ENCODE assay signal across 17 cellular contexts in the genomic region with DNA sequence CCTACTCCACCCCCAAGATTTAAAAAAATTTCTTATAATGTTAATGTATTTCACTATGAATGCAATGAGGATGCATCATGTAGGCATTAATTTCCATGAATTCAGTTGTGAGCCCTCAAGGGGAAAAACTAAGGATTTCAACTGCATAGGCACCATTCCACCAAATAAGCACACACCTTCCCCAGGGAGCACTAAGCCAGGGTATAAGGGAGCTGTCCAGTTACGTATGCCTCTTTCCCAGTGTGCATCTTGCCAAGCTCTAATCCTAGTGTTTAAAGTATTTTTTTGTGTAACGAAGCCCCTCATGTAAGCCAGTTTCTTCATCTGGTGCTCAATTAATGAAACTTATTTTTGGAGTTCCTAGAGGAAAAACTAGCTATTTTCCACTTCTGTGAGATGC. TPM values are rescaled to one million over a fixed set of nuclear protein-coding genes. Genes with fewer than 3 reads are reported as not detected.
"Had no signal": no experiment of that assay in that cellular context is flagged by ENCODE, and none has a peak within 500 bp of the region (broad histone marks: within the 10 kb centered on the region; RNA-seq: fewer than 3 reads in every experiment).

No MANE protein-coding gene starts in this region.

- ATAC-seq: activated CD8-positive, alpha-beta T cell treated with anti-CD3 and anti-CD28 coated beads for 36 hours; gastrocnemius medialis; heart right ventricle; left colon; naive thymus-derived CD4-positive, alpha-beta T cell had no signal

- H3K36me3 ChIP-seq: gastrocnemius medialis had no signal

- H3K27me3 ChIP-seq: brain microvascular endothelial cell, gastrocnemius medialis had no signal

- FAIRE-seq: TTC549 had no signal

- H3K9me3 ChIP-seq: gastrocnemius medialis, heart right ventricle, spleen had no signal

- H3K27ac ChIP-seq: brain microvascular endothelial cell, gastrocnemius medialis, heart right ventricle, spleen had no signal

- DNase-seq: activated B cell treated with CpG ODN at 0.5 μM for 24 hours; activated CD4-positive, alpha-beta T cell treated with anti-CD3 and anti-CD28 coated beads for 48 hours; activated CD8-positive, alpha-beta memory T cell treated with anti-CD3 and anti-CD28 coated beads, Interleukin-2, amount 50 U/mL, for 4 hours; activated CD8-positive, alpha-beta T cell treated with anti-CD3 and anti-CD28 coated beads for 36 hours; activated effector memory CD4-positive, alpha-beta T cell treated with anti-CD3 and anti-CD28 coated beads, Interleukin-2, amount 50 U/mL, for 16 hours; activated naive CD8-positive, alpha-beta T cell treated with anti-CD3 and anti-CD28 coated beads for 36 hours; activated T-cell treated with anti-CD3 and anti-CD28 coated beads, Interleukin-2, amount 50 U/mL, for 48 hours; brain microvascular endothelial cell; cerebellar nuclear complex; gastrocnemius medialis; heart right ventricle; left colon; naive thymus-derived CD4-positive, alpha-beta T cell; retina; spleen; T-helper 2 cell had no signal

- H3K4me3 ChIP-seq: gastrocnemius medialis, heart right ventricle, spleen had no signal

RNA-seq across cellular contexts. Expression of gene FERMT2, which starts 6.6 kb away (rescaled TPM):
- polyA plus RNA-seq: naive thymus-derived CD4-positive, alpha-beta T cell had no signal
